10 cellular contexts compared by ENCODE assay signal in the genomic region with DNA sequence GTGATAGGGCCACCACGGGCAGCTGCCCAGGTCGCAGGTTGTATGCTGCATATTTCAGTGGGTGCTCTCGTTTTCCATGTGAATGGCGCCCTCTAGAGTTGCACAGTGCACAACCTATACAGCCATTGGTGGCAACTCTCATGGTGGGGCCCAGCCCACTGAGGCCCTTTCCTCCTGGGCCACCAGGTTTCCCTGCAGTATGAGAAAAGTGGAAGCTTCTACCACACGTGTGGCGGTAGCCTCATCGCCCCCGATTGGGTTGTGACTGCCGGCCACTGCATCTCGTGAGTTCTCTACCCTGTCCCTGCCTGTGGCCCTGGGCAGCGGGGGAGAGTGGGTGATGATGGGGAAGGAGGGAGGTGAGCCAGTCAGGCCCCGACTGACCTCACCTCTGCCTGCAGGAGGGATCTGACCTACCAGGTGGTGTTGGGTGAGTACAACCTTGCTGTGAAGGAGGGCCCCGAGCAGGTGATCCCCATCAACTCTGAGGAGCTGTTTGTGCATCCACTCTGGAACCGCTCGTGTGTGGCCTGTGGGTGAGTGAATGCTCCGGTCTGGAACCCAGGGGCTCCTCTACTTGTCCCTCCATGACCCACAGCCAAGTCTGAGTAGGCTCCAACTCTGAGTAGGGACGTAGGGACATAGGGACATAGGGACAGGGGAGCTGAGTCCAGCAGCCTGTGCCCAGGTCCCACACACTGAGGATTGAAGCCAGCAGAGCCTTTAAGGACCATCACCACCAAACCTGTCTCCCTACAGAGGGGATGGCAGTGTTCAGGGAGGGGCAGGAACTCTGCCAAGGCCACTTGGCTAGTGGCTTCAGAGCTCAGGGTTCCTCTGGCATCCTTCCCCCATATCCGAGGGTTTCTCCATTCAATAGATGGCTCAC. TPM values are rescaled to one million over a fixed set of nuclear protein-coding genes. Genes with fewer than 3 reads are reported as not detected.
A peak's percentile ranks its signal among the peaks of the same experiment; 100 is the strongest.
DNase-seq lines count a peak whose midpoint lies in the region; ATAC-seq and TF ChIP-seq lines count a peak whose summit lies in the region.
"Not testable (repeated sequence)": the region's sequence is repeated elsewhere in the genome, so short reads cannot be mapped to it uniquely, and the experiment has no call there.
"Had no signal": no experiment of that assay in that cellular context is flagged by ENCODE, and none has a peak within 500 bp of the region (broad histone marks: within the 10 kb centered on the region; RNA-seq: fewer than 3 reads in every experiment).

No MANE protein-coding gene starts in this region.

- H3K27ac Mint-ChIP-seq in activated CD4-positive, alpha-beta T cell treated with anti-CD3 and anti-CD28 coated beads, Interleukin-2, amount 10 ng/mL, durations not matched to agents 24 days and 14 days; glutamatergic neuron (ENCODE audit: unreplicated experiment): not testable (repeated sequence)

- H3K27me3 ChIP-seq in body of pancreas, result not testable (repeated sequence)

- H3K36me3 Mint-ChIP-seq in activated CD4-positive, alpha-beta T cell treated with anti-CD3 and anti-CD28 coated beads, Interleukin-2, amount 10 ng/mL, durations not matched to agents 24 days and 14 days (ENCODE audit: low read depth); glutamatergic neuron (ENCODE audit: unreplicated experiment): not testable (repeated sequence)

- H3K27ac ChIP-seq in body of pancreas, result peak overlapping the region; percentile 59 to 97 (median 84)

- peaks cover 26% of the 10 kb centered on the region for H3K4me1 ChIP-seq in body of pancreas
- H3K4me1 ChIP-seq in mucosa of descending colon (ENCODE audit: low read depth), result not testable (repeated sequence)

- TF ChIP-seq CTCF in HFF-Myc (IDR thresholded peaks at IDR 0.05; ENCODE audit: low read depth, low read length, missing control alignments), result peak; percentile 31
- TF ChIP-seq CTCF in body of pancreas (IDR thresholded peaks at IDR 0.05), result peak in 6 of 7 experiments; percentile 25 to 44 (median 40)
- TF ChIP-seq CTCF in glutamatergic neuron (IDR thresholded peaks at IDR 0.05; ENCODE audit: partially characterized antibody, unreplicated experiment), result peak; percentile 34
- peak; percentile 13 for TF ChIP-seq CTCF in mucosa of descending colon (IDR thresholded peaks at IDR 0.05)

- peak; percentile 44 to 77 (median 68) for TF ChIP-seq POLR2A in body of pancreas (IDR thresholded peaks at IDR 0.05)

- DNase-seq in COR-L47 (lab: John Stamatoyannopoulos, UW), result peak; percentile 25
- DNase-seq in HFF-Myc (ENCODE audit: extremely low read depth, low read depth), result not testable (repeated sequence)
- peak; percentile 14 to 15 for DNase-seq in NCI-H446 (lab: John Stamatoyannopoulos, UW)
- DNase-seq in activated CD4-positive, alpha-beta T cell treated with anti-CD3 and anti-CD28 coated beads, Interleukin-2, amount 10 ng/mL, durations not matched to agents 24 days and 14 days, result peak; percentile 85
- peak; percentile 74 to 81 (median 77) for DNase-seq in body of pancreas
- peak; percentile 51 for DNase-seq in glutamatergic neuron
- DNase-seq in mucosa of descending colon, result peak in 1 of 3 donors; percentile 83
- peak; percentile 62 for DNase-seq in stimulated activated naive CD8-positive, alpha-beta T cell treated with anti-CD3 and anti-CD28 coated beads, Interleukin-15, Interleukin-2, amounts not matched to agents 100 U/mL and 50 U/mL, for 24 hours

- H3K9me3 ChIP-seq in body of pancreas, mucosa of descending colon: not testable (repeated sequence)

- not testable (repeated sequence) for H3K4me1 Mint-ChIP-seq in activated CD4-positive, alpha-beta T cell treated with anti-CD3 and anti-CD28 coated beads, Interleukin-2, amount 10 ng/mL, durations not matched to agents 24 days and 14 days; glutamatergic neuron (ENCODE audit: low read depth, unreplicated experiment)

- H3K27me3 Mint-ChIP-seq in activated CD4-positive, alpha-beta T cell treated with anti-CD3 and anti-CD28 coated beads, Interleukin-2, amount 10 ng/mL, durations not matched to agents 24 days and 14 days; glutamatergic neuron (ENCODE audit: unreplicated experiment): not testable (repeated sequence)

- H3K4me3 Mint-ChIP-seq in activated CD4-positive, alpha-beta T cell treated with anti-CD3 and anti-CD28 coated beads, Interleukin-2, amount 10 ng/mL, durations not matched to agents 24 days and 14 days; glutamatergic neuron (ENCODE audit: unreplicated experiment): not testable (repeated sequence)

- intact Hi-C loops in activated CD4-positive, alpha-beta T cell treated with anti-CD3 and anti-CD28 coated beads, Interleukin-2, amount 10 ng/mL, durations not matched to agents 24 days and 14 days (cut with micrococcal nuclease), result loop anchor here (1.0 kb wide), 1 partner anchor 23 kb away; no protein-coding TSS in a partner anchor
- intact Hi-C loops in body of pancreas (cut with DNase I); mucosa of descending colon (cut with DNase I, micrococcal nuclease): not testable (repeated sequence)

- H3K36me3 ChIP-seq in body of pancreas (replicated peaks in 1 of 2; ENCODE audit: insufficient read depth in 1 of 2, low read depth in 2 of 2); mucosa of descending colon (ENCODE audit: low read depth): not testable (repeated sequence)

- WGBS in body of pancreas, 2 donors, result 29 to 59% methylated on average over 10 to 18 of the region's 18 CpGs

- not testable (repeated sequence) for ATAC-seq in body of pancreas
- ATAC-seq in mucosa of descending colon, result peak; percentile 60
- peak; percentile 60 for ATAC-seq in stimulated activated naive CD8-positive, alpha-beta T cell treated with anti-CD3 and anti-CD28 coated beads, Interleukin-15, Interleukin-2, amounts not matched to agents 100 U/mL and 50 U/mL, for 24 hours

- not testable (repeated sequence) for H3K4me3 ChIP-seq in HFF-Myc (replicated peaks; ENCODE audit: low read depth, low read length); mucosa of descending colon
- peak overlapping the region; percentile 3 to 33 for H3K4me3 ChIP-seq in body of pancreas

- H3K9me3 Mint-ChIP-seq in activated CD4-positive, alpha-beta T cell treated with anti-CD3 and anti-CD28 coated beads, Interleukin-2, amount 10 ng/mL, durations not matched to agents 24 days and 14 days; glutamatergic neuron (ENCODE audit: unreplicated experiment): not testable (repeated sequence)

RNA-seq across cellular contexts. Expression of a gene that starts 4.0 kb away (rescaled TPM):
- not detected in 2 replicates for total RNA-seq in activated CD4-positive, alpha-beta T cell treated with anti-CD3 and anti-CD28 coated beads, Interleukin-2, amount 10 ng/mL, durations not matched to agents 24 days and 14 days
- total RNA-seq in body of pancreas (over 10,000 TPM; 37,316 to 51,622 TPM), glutamatergic neuron (ENCODE audit: unreplicated experiment) (not detected), mucosa of descending colon (1 to 10 TPM in 1 of 3 donors, under 1 TPM in 1, not detected in 1; 0.65 to 1.0 TPM)
- total RNA-seq: activated B cell treated with CpG ODN at 0.5 μM for 24 hours, esophagus squamous epithelium had no signal

RNA-seq across cellular contexts. Expression of a gene that starts 28.7 kb away (rescaled TPM):
- total RNA-seq in activated CD4-positive, alpha-beta T cell treated with anti-CD3 and anti-CD28 coated beads, Interleukin-2, amount 10 ng/mL, durations not matched to agents 24 days and 14 days, result not detected in 2 replicates
- total RNA-seq in body of pancreas, result over 10,000 TPM; 12,815 to 27,120 TPM
- not detected for total RNA-seq in glutamatergic neuron (ENCODE audit: unreplicated experiment)
- total RNA-seq in mucosa of descending colon, result 1 to 10 TPM in 1 of 3 donors, under 1 TPM in 2; 0.35 to 3.5 (median 0.70) TPM
- total RNA-seq: activated B cell treated with CpG ODN at 0.5 μM for 24 hours, esophagus squamous epithelium had no signal

RNA-seq across cellular contexts. Expression of a gene that starts 47.0 kb away (rescaled TPM):
- 307 and 321 TPM in 2 replicates for total RNA-seq in activated CD4-positive, alpha-beta T cell treated with anti-CD3 and anti-CD28 coated beads, Interleukin-2, amount 10 ng/mL, durations not matched to agents 24 days and 14 days
- total RNA-seq in body of pancreas (10 to 100 TPM; 39.9 to 72.1 TPM), glutamatergic neuron (ENCODE audit: unreplicated experiment) (283 TPM), mucosa of descending colon (100 to 1,000 TPM; 231 to 292 (median 282) TPM)

Comparison
In these comparisons a context has a peak if more than half of its experiments do, and no peak if none do; other contexts are left out.
1. RNA of a gene that starts 4.0 kb away (total RNA-seq): 37,316 to 51,622 TPM in body of pancreas; 0.65 to 1.0 TPM in mucosa of descending colon, not detected in activated CD4-positive, alpha-beta T cell treated with anti-CD3 and anti-CD28 coated beads, Interleukin-2, amount 10 ng/mL, durations not matched to agents 24 days and 14 days and not detected in glutamatergic neuron (single experiment); every median in the first group is over 1,000 times any median in the second.
2. RNA of a gene that starts 28.7 kb away (total RNA-seq): 12,815 to 27,120 TPM in body of pancreas; 0.35 to 3.5 TPM in mucosa of descending colon, not detected in activated CD4-positive, alpha-beta T cell treated with anti-CD3 and anti-CD28 coated beads, Interleukin-2, amount 10 ng/mL, durations not matched to agents 24 days and 14 days and not detected in glutamatergic neuron (single experiment); every median in the first group is over 1,000 times any median in the second.
3. Peak in every context shown above with its lines, with median percentiles within 50 percentile points of each other: CTCF ChIP-seq.